ENCODE assay signal across 8 cellular contexts in the genomic region with DNA sequence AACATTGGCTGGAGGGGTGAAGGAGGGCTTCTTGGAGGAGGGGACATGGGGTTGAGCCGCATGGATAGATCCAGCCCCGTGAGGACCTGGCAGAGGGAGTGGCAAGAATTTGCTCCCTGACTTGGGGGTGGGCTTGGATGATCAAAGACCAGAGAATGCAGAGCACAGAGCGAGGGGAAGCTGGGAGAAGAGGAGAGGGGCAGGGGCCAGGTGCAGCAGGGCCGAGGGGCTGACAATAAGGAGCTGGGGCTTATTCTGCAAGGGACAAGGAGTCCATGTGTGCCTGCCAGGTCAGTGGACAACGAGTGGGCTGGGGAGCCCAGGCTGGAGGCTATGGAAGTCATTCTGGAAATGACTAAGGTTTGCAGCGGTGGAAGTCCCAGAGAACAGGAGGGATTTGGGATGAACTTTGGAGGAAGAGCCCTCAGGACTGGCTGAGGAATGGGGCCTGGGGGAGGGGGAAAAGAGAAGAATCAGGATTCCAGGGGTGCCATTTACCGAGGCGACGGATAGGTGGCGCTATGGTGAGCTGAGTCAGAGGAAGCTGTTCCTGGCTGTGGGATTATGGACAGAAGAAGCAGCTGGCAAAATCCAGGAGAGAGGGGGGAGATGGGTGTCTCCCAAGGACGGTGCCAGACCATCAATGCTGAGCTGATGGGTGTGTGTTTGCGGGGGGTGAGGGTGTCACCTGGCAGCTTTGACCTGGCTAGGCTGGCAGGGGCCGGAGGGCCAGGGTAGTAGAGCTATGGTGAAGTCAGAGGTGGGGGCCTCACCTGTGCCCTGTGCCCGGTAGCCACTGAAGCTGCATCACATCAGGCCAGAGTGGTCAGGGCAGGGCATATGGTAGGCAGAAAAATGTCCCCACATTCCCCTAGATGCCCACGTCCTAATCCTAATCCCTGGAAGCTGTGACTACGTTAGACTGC. TPM values are rescaled to one million over a fixed set of nuclear protein-coding genes. Genes with fewer than 3 reads are reported as not detected.
DNase-seq lines count a peak whose midpoint lies in the region; ATAC-seq and TF ChIP-seq lines count a peak whose summit lies in the region.

No MANE protein-coding gene starts in this region.

- H3K4me3 ChIP-seq in MG63: no peak overlapping the region
- H3K4me3 ChIP-seq in retinal pigment epithelial cell (ENCODE audit: low read length): no peak overlapping the region

- peak; percentile 68 for DNase-seq in activated CD8-positive, alpha-beta memory T cell treated with anti-CD3 and anti-CD28 coated beads, Interleukin-2, amount 50 U/mL, for 48 hours
- no peak for DNase-seq in activated CD8-positive, alpha-beta memory T cell treated with anti-CD3 and anti-CD28 coated beads for 24 hours
- DNase-seq in MG63 (peak; percentile 60), globus pallidus (ENCODE audit: low spot score) (peak; percentile 7), retinal pigment epithelial cell (ENCODE audit: low read depth) (no peak), NOMO-1 (lab: John Stamatoyannopoulos, UW; ENCODE audit: unreplicated experiment in 2 of 2) (no peak)
- peak; percentile 48 to 60 for DNase-seq in activated CD4-positive, alpha-beta T cell treated with anti-CD3 and anti-CD28 coated beads, Interleukin-2, amount 50 U/mL, for 48 hours

- peaks cover 32% of the 10 kb centered on the region for H3K36me3 ChIP-seq in MG63

- ATAC-seq in HG03571 (IDR thresholded peaks at IDR 0.05; ENCODE audit: unreplicated experiment): no peak

- H3K27me3 ChIP-seq in MG63: no peaks in the 10 kb centered on the region

- H3K9me3 ChIP-seq in MG63: no peaks in the 10 kb centered on the region

- TF ChIP-seq CTCF in retinal pigment epithelial cell (conservative IDR thresholded peaks at IDR 0.05; ENCODE audit: low read depth, low read length): peak; percentile 94

RNA-seq across cellular contexts. Expression of gene KCNG1, which starts 7.8 kb away (rescaled TPM):
- 65.9 and 68.9 TPM in 2 replicates for total RNA-seq in MG63 (2014; rRNA removed; shearing (Covaris generic); ENCODE audit: low replicate concordance)

RNA-seq across cellular contexts. Expression of gene MOCS3, which starts 56.4 kb away (rescaled TPM):
- 11.7 and 13.6 TPM in 2 replicates for total RNA-seq in MG63 (2014; rRNA removed; shearing (Covaris generic); ENCODE audit: low replicate concordance)

RNA-seq across cellular contexts. Expression of gene DPM1, which starts 56.7 kb away (rescaled TPM):
- total RNA-seq in MG63 (2014; rRNA removed; shearing (Covaris generic); ENCODE audit: low replicate concordance): 187 and 483 TPM in 2 replicates

Comparison
In these comparisons a context has a peak if more than half of its experiments do, and no peak if none do; other contexts are left out.
1. DNase-seq: peak in activated CD8-positive, alpha-beta memory T cell treated with anti-CD3 and anti-CD28 coated beads, Interleukin-2, amount 50 U/mL, for 48 hours (single experiment), MG63 (single experiment), activated CD4-positive, alpha-beta T cell treated with anti-CD3 and anti-CD28 coated beads, Interleukin-2, amount 50 U/mL, for 48 hours (2 of 2) and globus pallidus (single experiment); none in activated CD8-positive, alpha-beta memory T cell treated with anti-CD3 and anti-CD28 coated beads for 24 hours (single experiment), retinal pigment epithelial cell (single experiment) and NOMO-1 (0 of 2).